ENCODE assay signal across 23 cellular contexts in the genomic region with DNA sequence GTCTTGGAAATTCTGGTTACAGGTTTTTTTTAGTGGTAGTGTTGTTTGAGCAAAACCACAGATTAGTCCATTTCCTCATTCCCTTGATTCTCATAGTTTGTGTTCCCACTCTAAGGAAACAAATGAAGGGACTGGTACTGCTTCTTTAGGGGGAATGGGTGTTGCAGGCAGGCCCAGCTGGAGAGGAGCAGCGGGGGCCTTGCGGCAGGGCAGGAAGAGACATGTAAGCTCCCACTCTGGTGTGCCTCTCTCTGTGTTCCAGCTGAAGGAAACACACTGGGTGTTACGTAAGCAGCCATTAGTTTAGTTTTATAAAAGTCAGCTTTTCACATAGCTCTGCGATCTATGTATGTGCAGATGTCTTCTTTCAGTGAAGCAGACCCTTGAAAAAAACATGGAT.
DNase-seq lines count a peak whose midpoint lies in the region; ATAC-seq, FAIRE-seq and TF ChIP-seq lines count a peak whose summit lies in the region.
"Had no signal": no experiment of that assay in that cellular context is flagged by ENCODE, and none has a peak within 500 bp of the region (broad histone marks: within the 10 kb centered on the region; RNA-seq: fewer than 3 reads in every experiment).

No MANE protein-coding gene starts in this region.

- H3K9me3 Mint-ChIP-seq in nephron, result no peaks in the 10 kb centered on the region
- H3K9me3 Mint-ChIP-seq: activated CD4-positive, alpha-beta T cell treated with anti-CD3 and anti-CD28 coated beads, Interleukin-2, amount 10 ng/mL, durations not matched to agents 24 days and 14 days; activated naive CD4-positive, alpha-beta T cell treated with anti-CD3 and anti-CD28 coated beads for 36 hours; activated T-cell treated with anti-CD3 and anti-CD28 coated beads, Interleukin-2, amount 50 U/mL, for 4 hours; dendritic cell treated with granulocyte-macrophage colony-stimulating factor and Interleukin-4, amounts not matched to agents 40 ng/mL and 50 ng/mL, for 4 days had no signal

- H3K4me3 ChIP-seq in bronchial epithelial cell (ENCODE audit: low read depth, low read length), result no peak overlapping the region
- H3K4me3 ChIP-seq: skin epidermis, upper lobe of left lung had no signal

- FAIRE-seq in bronchial epithelial cell (lab: Jason Lieb, UNC), result no peak

- H3K27me3 ChIP-seq in bronchial epithelial cell (ENCODE audit: control insufficient read depth, insufficient read depth, low read length), result no peaks in the 10 kb centered on the region
- H3K27me3 ChIP-seq: BE2C, upper lobe of left lung had no signal

- H3K36me3 ChIP-seq in bronchial epithelial cell (ENCODE audit: control insufficient read depth, insufficient read depth, low read length), result no peaks in the 10 kb centered on the region
- H3K36me3 ChIP-seq: BE2C, upper lobe of left lung had no signal

- TF ChIP-seq CTCF in bronchial epithelial cell (IDR thresholded peaks at IDR 0.05; ENCODE audit: insufficient read depth, low read length, severe bottlenecking) (no peak), nephron (IDR thresholded peaks at IDR 0.05; ENCODE audit: unreplicated experiment in 3 of 3) (no peak)

- H3K27me3 Mint-ChIP-seq in nephron (ENCODE audit: low read depth), result no peaks in the 10 kb centered on the region
- H3K27me3 Mint-ChIP-seq: dendritic cell treated with granulocyte-macrophage colony-stimulating factor and Interleukin-4, amounts not matched to agents 40 ng/mL and 50 ng/mL, for 4 days had no signal

- DNase-seq in GDM1 (lab: John Stamatoyannopoulos, UW) (peak; percentile 3), NOMO-1 treated with DMSO at 0.1 percent for 48 hours (lab: John Stamatoyannopoulos, UW; ENCODE audit: unreplicated experiment) (peak; percentile 37), bronchial epithelial cell (ENCODE audit: low read depth) (peak; percentile 79), NCI-H345 (lab: John Stamatoyannopoulos, UW) (no peak)
- DNase-seq: activated CD4-positive, alpha-beta T cell treated with anti-CD3 and anti-CD28 coated beads, Interleukin-2, amount 10 ng/mL, durations not matched to agents 24 days and 14 days; activated naive CD4-positive, alpha-beta T cell treated with anti-CD3 and anti-CD28 coated beads for 36 hours; activated T-cell treated with anti-CD3 and anti-CD28 coated beads, Interleukin-2, amount 50 U/mL, for 4 hours; BE2C; mesenchymal stem cell; NCI-H1417 treated with DMSO at 0.1 percent for 48 hours; NCI-H2081 treated with DMSO at 0.1 percent for 48 hours; NCI-H446; occipital lobe; SHP77 treated with DMSO at 0.1 percent for 48 hours; stimulated activated CD4-positive, alpha-beta T cell treated with anti-CD3 and anti-CD28 coated beads, Interleukin-2, amount 100 ng/mL, for 24 hours had no signal

- peaks cover 92% of the 10 kb centered on the region for H3K4me1 Mint-ChIP-seq in nephron
- H3K4me1 Mint-ChIP-seq: activated CD4-positive, alpha-beta T cell treated with anti-CD3 and anti-CD28 coated beads, Interleukin-2, amount 10 ng/mL, durations not matched to agents 24 days and 14 days had no signal

- ATAC-seq in HG02840 (IDR thresholded peaks at IDR 0.05; ENCODE audit: low FRiP score, unreplicated experiment) (no peak), GM21723 (IDR thresholded peaks at IDR 0.05; ENCODE audit: unreplicated experiment) (no peak), GM19351 (IDR thresholded peaks at IDR 0.05; ENCODE audit: unreplicated experiment) (no peak)
- ATAC-seq: activated T-cell treated with anti-CD3 and anti-CD28 coated beads, Interleukin-2, amount 50 U/mL, for 4 hours; Panc1 had no signal

- H3K27ac Mint-ChIP-seq in nephron, result peak overlapping the region; percentile 74 to 80 (median 76)
- H3K27ac Mint-ChIP-seq: activated CD4-positive, alpha-beta T cell treated with anti-CD3 and anti-CD28 coated beads, Interleukin-2, amount 10 ng/mL, durations not matched to agents 24 days and 14 days; activated naive CD4-positive, alpha-beta T cell treated with anti-CD3 and anti-CD28 coated beads for 36 hours; dendritic cell treated with granulocyte-macrophage colony-stimulating factor and Interleukin-4, amounts not matched to agents 40 ng/mL and 50 ng/mL, for 4 days had no signal

- no peak overlapping the region for H3K4me3 Mint-ChIP-seq in nephron
- H3K4me3 Mint-ChIP-seq: activated CD4-positive, alpha-beta T cell treated with anti-CD3 and anti-CD28 coated beads, Interleukin-2, amount 10 ng/mL, durations not matched to agents 24 days and 14 days; activated naive CD4-positive, alpha-beta T cell treated with anti-CD3 and anti-CD28 coated beads for 36 hours; activated T-cell treated with anti-CD3 and anti-CD28 coated beads, Interleukin-2, amount 50 U/mL, for 4 hours; dendritic cell treated with granulocyte-macrophage colony-stimulating factor and Interleukin-4, amounts not matched to agents 40 ng/mL and 50 ng/mL, for 4 days had no signal

- peaks cover 6% of the 10 kb centered on the region for H3K36me3 Mint-ChIP-seq in nephron (ENCODE audit: low read depth)
